In genomic region chr3:152365766-152366593, GRCh38 we compare ENCODE assay signal across 10 cellular contexts.
A peak's percentile ranks its signal among the peaks of the same experiment; 100 is the strongest.
DNase-seq lines count a peak whose midpoint lies in the region; ATAC-seq and TF ChIP-seq lines count a peak whose summit lies in the region.
"Had no signal": no experiment of that assay in that cellular context is flagged by ENCODE, and none has a peak within 500 bp of the region (broad histone marks: within the 10 kb centered on the region; RNA-seq: fewer than 3 reads in every experiment).

No MANE protein-coding gene starts in this region.

- POLR2A ChIA-PET in GM10248 (lab: Yijun Ruan, JAX) = no interaction called here

- TF ChIP-seq CTCF in retinal pigment epithelial cell (conservative IDR thresholded peaks at IDR 0.05; ENCODE audit: low read depth, low read length) (no peak), GM10248 (IDR thresholded peaks at IDR 0.05; ENCODE audit: control extremely low read depth, extremely low read depth, low read depth, missing control alignments) (no peak)

- CTCF ChIA-PET in GM10248 (lab: Yijun Ruan, JAX) = interaction anchor here (0.8 to 7.9 kb wide), 5 partner anchors 10 to 48 kb away, joined by 3 to 58 read pairs (median 6); no protein-coding TSS in a partner anchor

- H3K4me3 ChIP-seq in retinal pigment epithelial cell (ENCODE audit: low read length) = no peak overlapping the region
- H3K4me3 ChIP-seq: mucosa of descending colon had no signal

- no peak for ATAC-seq in GM21515 (IDR thresholded peaks at IDR 0.05; ENCODE audit: unreplicated experiment)

- DNase-seq in NCI-H748 (lab: John Stamatoyannopoulos, UW; ENCODE audit: unreplicated experiment) = peak; percentile 23
- no peak for DNase-seq in NCI-H748 treated with DMSO at 0.1 percent for 48 hours (lab: John Stamatoyannopoulos, UW)
- peak; percentile 15 for DNase-seq in NCI-H2171 (lab: John Stamatoyannopoulos, UW)
- peak; percentile 49 for DNase-seq in dermis blood vessel endothelial cell
- peak; percentile 62 for DNase-seq in retinal pigment epithelial cell (ENCODE audit: low read depth)
- DNase-seq in GM10248 (ENCODE audit: extremely low spot score) = no peak
- DNase-seq in NCI-H1930 (lab: John Stamatoyannopoulos, UW) = no peak
- DNase-seq: hypothalamus, mucosa of descending colon had no signal

Comparison
In these comparisons a context has a peak if more than half of its experiments do, and no peak if none do; other contexts are left out.
1. DNase-seq: peak in NCI-H748 (single experiment), NCI-H2171 (single experiment), dermis blood vessel endothelial cell (single experiment) and retinal pigment epithelial cell (single experiment); none in NCI-H748 treated with DMSO at 0.1 percent for 48 hours (single experiment), GM10248 (single experiment) and NCI-H1930 (0 of 2).